12 cellular contexts compared by ENCODE assay signal in the genomic region with DNA sequence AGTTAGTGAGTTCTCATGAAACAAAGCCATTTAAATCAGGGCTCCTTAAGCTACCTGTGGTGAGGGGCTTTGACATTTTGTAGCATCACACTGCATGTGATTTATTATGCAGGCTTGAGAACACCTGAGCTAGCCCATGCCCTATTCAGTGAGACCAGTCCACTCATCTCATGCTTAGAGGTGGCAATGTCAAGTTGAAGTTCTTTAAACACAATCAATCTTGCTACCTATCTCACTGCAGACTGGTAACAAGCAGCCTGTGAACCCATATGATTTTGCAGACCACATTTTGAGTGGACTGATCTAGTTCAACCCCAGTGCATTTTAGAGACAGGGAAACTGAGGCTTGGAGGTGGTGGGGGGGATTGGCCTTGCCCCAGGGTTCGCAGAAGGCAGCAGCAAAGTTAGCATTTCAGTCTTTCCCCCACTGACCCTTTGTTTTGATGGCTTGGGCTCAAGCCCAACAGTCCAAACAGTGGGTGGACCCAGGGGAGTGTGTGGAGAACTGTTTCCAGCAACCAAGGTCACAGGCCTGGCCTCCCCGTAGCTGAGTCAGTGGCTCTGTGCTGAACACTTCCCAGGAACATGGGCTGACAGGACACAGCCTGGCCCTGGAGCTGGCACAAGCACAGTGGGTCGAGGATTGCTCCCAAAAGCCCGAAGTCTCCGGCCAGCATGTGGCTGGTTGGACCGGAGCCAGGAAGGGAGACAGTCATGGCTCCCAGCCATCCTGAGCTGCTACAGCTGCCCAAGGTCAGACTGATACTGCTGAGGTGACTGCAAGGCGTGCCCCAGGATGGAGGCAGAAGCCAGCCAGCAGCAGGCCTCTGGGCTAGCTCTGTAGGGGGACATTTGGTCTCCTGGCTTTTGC.
DNase-seq lines count a peak whose midpoint lies in the region; ATAC-seq and TF ChIP-seq lines count a peak whose summit lies in the region.
"Had no signal": no experiment of that assay in that cellular context is flagged by ENCODE, and none has a peak within 500 bp of the region (broad histone marks: within the 10 kb centered on the region; RNA-seq: fewer than 3 reads in every experiment).

No MANE protein-coding gene starts in this region.

- H2AFZ ChIP-seq in SK-N-SH (ENCODE audit: low read depth), result no peak overlapping the region
- H2AFZ ChIP-seq in neural progenitor cell (replicated peaks), result no peak overlapping the region

- no peaks in the 10 kb centered on the region for H3K27me3 ChIP-seq in CD8-positive, alpha-beta T cell (ENCODE audit: insufficient read depth, low read length)
- H3K27me3 ChIP-seq in SK-N-SH (ENCODE audit: insufficient read depth) (no peaks in the 10 kb centered on the region), ovary (no peaks in the 10 kb centered on the region), neural progenitor cell (no peaks in the 10 kb centered on the region)
- H3K27me3 ChIP-seq: breast epithelium, tibial nerve had no signal

- H3K9me3 ChIP-seq in CD8-positive, alpha-beta T cell (ENCODE audit: low read length), result no peaks in the 10 kb centered on the region
- H3K9me3 ChIP-seq in SK-N-SH (no peaks in the 10 kb centered on the region), ovary (no peaks in the 10 kb centered on the region), neural progenitor cell (ENCODE audit: low read depth) (no peaks in the 10 kb centered on the region)
- H3K9me3 ChIP-seq: breast epithelium, tibial nerve had no signal

- no peaks in the 10 kb centered on the region for H3K79me2 ChIP-seq in SK-N-SH (ENCODE audit: insufficient read depth)
- H3K79me2 ChIP-seq in neural progenitor cell (ENCODE audit: low read depth), result no peaks in the 10 kb centered on the region

- H3K9me3 Mint-ChIP-seq in CD8-positive, alpha-beta T cell, result no peaks in the 10 kb centered on the region
- H3K9me3 Mint-ChIP-seq in neural progenitor cell, result no peaks in the 10 kb centered on the region

- CTCF ChIA-PET in CD8-positive, alpha-beta T cell (lab: Charles Lee), result interaction anchor here (0.7 to 1.6 kb wide), 5 partner anchors 19 to 99 kb away, joined by 3 to 4 read pairs (median 3); no protein-coding TSS in a partner anchor
- CTCF ChIA-PET in SK-N-SH (lab: Yijun Ruan, JAX), result interaction anchor here (0.5 to 3.5 kb wide), 6 partner anchors 25 to 153 kb away, joined by 3 to 19 read pairs (median 4); no protein-coding TSS in a partner anchor

- no peaks in the 10 kb centered on the region for H3K9me2 ChIP-seq in SK-N-SH

- H3K27me3 Mint-ChIP-seq in CD8-positive, alpha-beta T cell (ENCODE audit: low read depth), result no peaks in the 10 kb centered on the region
- peaks cover 4% of the 10 kb centered on the region for H3K27me3 Mint-ChIP-seq in neural progenitor cell (ENCODE audit: insufficient read depth, low read depth)

- H3K4me2 ChIP-seq in SK-N-SH (no peak overlapping the region), neural progenitor cell (no peak overlapping the region)

- H3K4me1 ChIP-seq in CD8-positive, alpha-beta T cell (ENCODE audit: insufficient read depth, low read length), result peaks cover 13% of the 10 kb centered on the region
- H3K4me1 ChIP-seq in SK-N-SH (ENCODE audit: control insufficient read depth in 1 of 2, insufficient read depth in 2 of 2, low read depth in 1 of 2, low read length in 1 of 2) (peaks cover 7 to 11% of the 10 kb centered on the region in 2 experiments; a peak in 2 of 4 replicates), ovary (ENCODE audit: insufficient read depth) (peaks cover 18% of the 10 kb centered on the region), neural progenitor cell (no peaks in the 10 kb centered on the region)

- no peak overlapping the region for H3K4me3 Mint-ChIP-seq in CD8-positive, alpha-beta T cell
- H3K4me3 Mint-ChIP-seq in neural progenitor cell, result no peak overlapping the region

- H3K4me3 ChIP-seq in CD8-positive, alpha-beta T cell (ENCODE audit: low read depth, low read length), result no peak overlapping the region
- H3K4me3 ChIP-seq in SK-N-SH (ENCODE audit: low read depth in 2 of 2, low read length in 1 of 2), result no peak overlapping the region
- no peak overlapping the region for H3K4me3 ChIP-seq in fibroblast of villous mesenchyme (ENCODE audit: low read depth, low read length)
- H3K4me3 ChIP-seq in ovary, result no peak overlapping the region
- H3K4me3 ChIP-seq in neural progenitor cell, result no peak overlapping the region
- H3K4me3 ChIP-seq: breast epithelium, tibial nerve had no signal

- H3K4me1 Mint-ChIP-seq in CD8-positive, alpha-beta T cell (ENCODE audit: low read depth), result peaks cover 39% of the 10 kb centered on the region
- peaks cover 21% of the 10 kb centered on the region for H3K4me1 Mint-ChIP-seq in neural progenitor cell

- H3F3A ChIP-seq in SK-N-SH (replicated peaks; ENCODE audit: insufficient read depth), result no peaks in the 10 kb centered on the region
- no peaks in the 10 kb centered on the region for H3F3A ChIP-seq in neural progenitor cell (ENCODE audit: low read depth)

- H3K27ac Mint-ChIP-seq in CD8-positive, alpha-beta T cell, result peak overlapping the region; percentile 73
- H3K27ac Mint-ChIP-seq in neural progenitor cell, result no peak overlapping the region

- H4K20me1 ChIP-seq in SK-N-SH (ENCODE audit: insufficient read depth) (no peaks in the 10 kb centered on the region), neural progenitor cell (ENCODE audit: low read depth) (no peaks in the 10 kb centered on the region)

- no peak for TF ChIP-seq POLR2A in ovary (IDR thresholded peaks at IDR 0.05)

- WGBS in SK-N-SH (ENCODE audit: low lambda C conversion rate), result 64% methylated on average over 3 of the region's 7 CpGs
- WGBS in ovary, 3 donors, result 1 to 14% (median 6%) methylated on average over 7 of the region's 7 CpGs

- H3K9ac ChIP-seq in SK-N-SH (no peak overlapping the region), neural progenitor cell (no peak overlapping the region)

- TF ChIP-seq RAD21 in SK-N-SH (IDR thresholded peaks at IDR 0.05; ENCODE audit: low read length), result no peak

- intact Hi-C loops in CD8-positive, alpha-beta T cell (cut with DNase I, micrococcal nuclease), result no loop called here
- intact Hi-C loops in ovary (cut with DNase I), result no loop called here

- no peak for TF ChIP-seq CTCF in CD8-positive, alpha-beta T cell (IDR thresholded peaks at IDR 0.05)
- no peak for TF ChIP-seq CTCF in SK-N-SH (IDR thresholded peaks at IDR 0.05)
- no peak for TF ChIP-seq CTCF in fibroblast of villous mesenchyme (IDR thresholded peaks at IDR 0.05; ENCODE audit: insufficient read depth, low read depth, low read length)
- no peak for TF ChIP-seq CTCF in ovary (IDR thresholded peaks at IDR 0.05)
- TF ChIP-seq CTCF in neural progenitor cell (IDR thresholded peaks at IDR 0.05), result no peak

- H3K36me3 ChIP-seq in CD8-positive, alpha-beta T cell (ENCODE audit: insufficient read depth, low read length), result no peaks in the 10 kb centered on the region
- H3K36me3 ChIP-seq in SK-N-SH (replicated peaks in 1 of 2; ENCODE audit: control insufficient read depth in 1 of 2, insufficient read depth in 2 of 2, low read length in 1 of 2) (no peaks in the 10 kb centered on the region), ovary (no peaks in the 10 kb centered on the region), neural progenitor cell (no peaks in the 10 kb centered on the region)
- H3K36me3 ChIP-seq: breast epithelium, tibial nerve had no signal

- TF ChIP-seq EP300 in SK-N-SH (IDR thresholded peaks at IDR 0.05; ENCODE audit: borderline replicate concordance in 1 of 2, low read depth in 1 of 2, low read length in 1 of 2) (peak in 1 of 2 experiments; percentile 27; a peak in 1 of 4 replicates), ovary (IDR thresholded peaks at IDR 0.05) (no peak)

- no peak for ATAC-seq in CD8-positive, alpha-beta T cell
- ATAC-seq in HG02885 (IDR thresholded peaks at IDR 0.05; ENCODE audit: poor library complexity, unreplicated experiment) (no peak), HG03378 (IDR thresholded peaks at IDR 0.05; ENCODE audit: unreplicated experiment) (no peak)

- DNase-seq in CD8-positive, alpha-beta T cell, result no peak
- DNase-seq in SK-N-SH (peak; percentile 76), fibroblast of villous mesenchyme (ENCODE audit: low read depth) (peak; percentile 80), ovary (peak; percentile 89 to 94 (median 92)), neural progenitor cell (ENCODE audit: low spot score) (no peak)
- no peak for DNase-seq in stimulated activated CD4-positive, alpha-beta T cell treated with anti-CD3 and anti-CD28 coated beads, Interleukin-4, amount 100 ng/mL, for 4 hours
- DNase-seq: DMS53, T-helper 9 cell had no signal

- POLR2A ChIA-PET in CD8-positive, alpha-beta T cell (lab: Charles Lee), result interaction anchor here (1.3 kb wide), 1 partner anchor 38 kb away, joined by 3 read pairs; no protein-coding TSS in a partner anchor
- POLR2A ChIA-PET in SK-N-SH (lab: Yijun Ruan, JAX), result interaction anchor here (1.0 to 1.1 kb wide), 2 partner anchors 10 to 112 kb away, joined by 3 read pairs; no protein-coding TSS in a partner anchor

- peaks cover 19% of the 10 kb centered on the region for H3K36me3 Mint-ChIP-seq in CD8-positive, alpha-beta T cell
- H3K36me3 Mint-ChIP-seq in neural progenitor cell, result no peaks in the 10 kb centered on the region

- no peak overlapping the region for H3K27ac ChIP-seq in CD8-positive, alpha-beta T cell (ENCODE audit: low read depth, low read length)
- H3K27ac ChIP-seq in SK-N-SH (ENCODE audit: low read depth in 2 of 2, low read length in 1 of 2) (peak overlapping the region in 1 of 2 experiments; percentile 67; a peak in 2 of 4 replicates), ovary (peak overlapping the region in 1 of 2 donors; percentile 58), neural progenitor cell (no peak overlapping the region)

TF ChIP-seq in SK-N-SH, 30 proteins besides CTCF, POLR2A, EP300 and RAD21 (continues in another document):
- no peak for TF ChIP-seq FOXM1 (IDR thresholded peaks at IDR 0.05; ENCODE audit: low read depth)
- no peak for TF ChIP-seq SMC3 (IDR thresholded peaks at IDR 0.05; ENCODE audit: low read depth, low read length)
- peak; percentile 63; the same call in 1 of the 2 replicates for TF ChIP-seq FOXJ3 (CRISPR knock-in tag; IDR thresholded peaks at IDR 0.05)
- TF ChIP-seq, protein P1, sequence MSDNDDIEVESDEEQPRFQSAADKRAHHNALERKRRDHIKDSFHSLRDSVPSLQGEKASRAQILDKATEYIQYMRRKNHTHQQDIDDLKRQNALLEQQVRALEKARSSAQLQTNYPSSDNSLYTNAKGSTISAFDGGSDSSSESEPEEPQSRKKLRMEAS (IDR thresholded peaks at IDR 0.05; ENCODE audit: low read depth), result peak; percentile 89
- TF ChIP-seq CHD2 (IDR thresholded peaks at IDR 0.05; ENCODE audit: low read length, partially characterized antibody), result peak; percentile 27
- no peak for TF ChIP-seq TEAD4 (IDR thresholded peaks at IDR 0.05; ENCODE audit: borderline replicate concordance, insufficient read depth)
- peak; percentile 66; the same call in 1 of the 2 replicates for TF ChIP-seq MXI1 (IDR thresholded peaks at IDR 0.05; ENCODE audit: low read depth, low read length)
- TF ChIP-seq TCF12 (IDR thresholded peaks at IDR 0.05), result peak; percentile 58; the same call in 1 of the 2 replicates
- TF ChIP-seq NRF1 (IDR thresholded peaks at IDR 0.05; ENCODE audit: low read depth, low read length), result no peak
- 0 out of 2 replicates have a peak, but pooled peaks have one; percentile 20 for TF ChIP-seq RCOR1 (IDR thresholded peaks at IDR 0.05; ENCODE audit: low read length)
- no peak for TF ChIP-seq MEF2A (IDR thresholded peaks at IDR 0.05; ENCODE audit: borderline replicate concordance, low read depth)

Comparison
In these comparisons a context has a peak if more than half of its experiments do, and no peak if none do; other contexts are left out.
1. DNase-seq: peak in SK-N-SH (single experiment), fibroblast of villous mesenchyme (single experiment) and ovary (5 of 5); none in CD8-positive, alpha-beta T cell (0 of 7), neural progenitor cell (single experiment) and stimulated activated CD4-positive, alpha-beta T cell treated with anti-CD3 and anti-CD28 coated beads, Interleukin-4, amount 100 ng/mL, for 4 hours (0 of 2).